Comparison of ENCODE assay signal across 8 cellular contexts in genomic region chr4:150280081-150280950, GRCh38.
A peak's percentile ranks its signal among the peaks of the same experiment; 100 is the strongest.
DNase-seq lines count a peak whose midpoint lies in the region; ATAC-seq, FAIRE-seq and TF ChIP-seq lines count a peak whose summit lies in the region.

No MANE protein-coding gene starts in this region.

- no peaks in the 10 kb centered on the region for H3K9me3 ChIP-seq in mesodermal cell (ENCODE audit: control insufficient read depth, low read length)

- 76 to 85% methylated on average over 3 to 6 of the region's 9 CpGs for WGBS in mesodermal cell (ENCODE audit: insufficient coverage in 2 of 2), 2 experiments

- no peak for FAIRE-seq in GM12892 (lab: Jason Lieb, UNC)

- DNase-seq in AG09309 (ENCODE audit: low read depth) (peak; percentile 63), M059J (ENCODE audit: low read depth) (peak; percentile 95), brain microvascular endothelial cell (peak; percentile 88), GM19238 (ENCODE audit: insufficient read length, low spot score) (no peak), NCI-H1105 treated with DMSO at 0.1 percent for 48 hours (lab: John Stamatoyannopoulos, UW) (no peak), GM12892 (ENCODE audit: insufficient read length) (no peak)

- ATAC-seq in GM21529 (IDR thresholded peaks at IDR 0.05; ENCODE audit: unreplicated experiment), result no peak

- no peak for TF ChIP-seq POLR2A in GM12892 (IDR thresholded peaks at IDR 0.05; ENCODE audit: low read depth, low read length)

- H3K36me3 ChIP-seq in brain microvascular endothelial cell (replicated peaks), result no peaks in the 10 kb centered on the region
- no peaks in the 10 kb centered on the region for H3K36me3 ChIP-seq in mesodermal cell (ENCODE audit: control insufficient read depth, insufficient read depth, low read length)

- H3K4me1 ChIP-seq in mesodermal cell (ENCODE audit: control insufficient read depth, insufficient read depth, low read length, poor library complexity, severe bottlenecking), result peaks cover 34% of the 10 kb centered on the region

- H3K27ac ChIP-seq in brain microvascular endothelial cell (peak overlapping the region; percentile 84), mesodermal cell (ENCODE audit: low read depth, low read length, severe bottlenecking) (peak overlapping the region; percentile 94)

- H3K27me3 ChIP-seq in brain microvascular endothelial cell (replicated peaks), result no peaks in the 10 kb centered on the region

- in situ Hi-C loops in brain microvascular endothelial cell (cut with HindIII; ENCODE audit: low pct_ligation_motif_present, low sequenced_read_pairs), result no loop called here

- no peak overlapping the region for H3K4me3 ChIP-seq in AG09309 (ENCODE audit: control insufficient read depth, low read depth, low read length)
- H3K4me3 ChIP-seq in brain microvascular endothelial cell (ENCODE audit: low read depth, low read length), result no peak overlapping the region
- peak overlapping the region; percentile 5 for H3K4me3 ChIP-seq in mesodermal cell (ENCODE audit: extremely low read depth, insufficient read depth, low read length, poor library complexity, severe bottlenecking)

- TF ChIP-seq CTCF in AG09309 (IDR thresholded peaks at IDR 0.05; ENCODE audit: control insufficient read depth, insufficient read depth, low read depth, low read length, missing control alignments), result no peak
- no peak for TF ChIP-seq CTCF in brain microvascular endothelial cell (IDR thresholded peaks at IDR 0.05; ENCODE audit: low read depth, low read length, missing control alignments)

Comparison
In these comparisons a context has a peak if more than half of its experiments do, and no peak if none do; other contexts are left out.
1. DNase-seq: peak in AG09309 (single experiment), M059J (single experiment) and brain microvascular endothelial cell (single experiment); none in GM19238 (single experiment), NCI-H1105 treated with DMSO at 0.1 percent for 48 hours (single experiment) and GM12892 (single experiment).